Comparison of ENCODE assay signal across 2 cellular contexts in the genomic region with DNA sequence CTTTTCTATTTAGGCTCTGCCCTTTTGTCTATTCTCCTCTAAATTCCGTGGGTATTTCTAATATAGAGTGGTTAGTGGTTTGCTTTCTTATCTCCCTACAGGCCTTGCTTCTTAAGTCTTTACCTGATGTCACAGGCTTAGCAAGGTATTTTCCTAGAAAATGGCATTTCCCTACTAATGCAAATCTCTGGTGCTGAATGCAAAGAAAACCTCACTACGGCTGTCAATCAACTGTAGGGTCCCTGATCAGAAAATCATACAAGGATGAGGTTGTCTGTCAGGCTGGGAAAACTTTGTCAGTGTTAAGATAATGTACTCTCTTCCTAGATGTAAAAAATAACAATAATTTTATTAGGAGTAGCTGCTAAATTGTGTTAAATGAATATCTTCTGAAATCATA.
TF ChIP-seq lines count a peak whose summit lies in the region.

No MANE protein-coding gene starts in this region.

TF ChIP-seq in HCT116, 20 proteins besides CTCF, POLR2A, EP300 and RAD21:
- no peak for TF ChIP-seq EZH2phosphoT487 (IDR thresholded peaks at IDR 0.05; ENCODE audit: borderline replicate concordance)
- TF ChIP-seq, protein P1, sequence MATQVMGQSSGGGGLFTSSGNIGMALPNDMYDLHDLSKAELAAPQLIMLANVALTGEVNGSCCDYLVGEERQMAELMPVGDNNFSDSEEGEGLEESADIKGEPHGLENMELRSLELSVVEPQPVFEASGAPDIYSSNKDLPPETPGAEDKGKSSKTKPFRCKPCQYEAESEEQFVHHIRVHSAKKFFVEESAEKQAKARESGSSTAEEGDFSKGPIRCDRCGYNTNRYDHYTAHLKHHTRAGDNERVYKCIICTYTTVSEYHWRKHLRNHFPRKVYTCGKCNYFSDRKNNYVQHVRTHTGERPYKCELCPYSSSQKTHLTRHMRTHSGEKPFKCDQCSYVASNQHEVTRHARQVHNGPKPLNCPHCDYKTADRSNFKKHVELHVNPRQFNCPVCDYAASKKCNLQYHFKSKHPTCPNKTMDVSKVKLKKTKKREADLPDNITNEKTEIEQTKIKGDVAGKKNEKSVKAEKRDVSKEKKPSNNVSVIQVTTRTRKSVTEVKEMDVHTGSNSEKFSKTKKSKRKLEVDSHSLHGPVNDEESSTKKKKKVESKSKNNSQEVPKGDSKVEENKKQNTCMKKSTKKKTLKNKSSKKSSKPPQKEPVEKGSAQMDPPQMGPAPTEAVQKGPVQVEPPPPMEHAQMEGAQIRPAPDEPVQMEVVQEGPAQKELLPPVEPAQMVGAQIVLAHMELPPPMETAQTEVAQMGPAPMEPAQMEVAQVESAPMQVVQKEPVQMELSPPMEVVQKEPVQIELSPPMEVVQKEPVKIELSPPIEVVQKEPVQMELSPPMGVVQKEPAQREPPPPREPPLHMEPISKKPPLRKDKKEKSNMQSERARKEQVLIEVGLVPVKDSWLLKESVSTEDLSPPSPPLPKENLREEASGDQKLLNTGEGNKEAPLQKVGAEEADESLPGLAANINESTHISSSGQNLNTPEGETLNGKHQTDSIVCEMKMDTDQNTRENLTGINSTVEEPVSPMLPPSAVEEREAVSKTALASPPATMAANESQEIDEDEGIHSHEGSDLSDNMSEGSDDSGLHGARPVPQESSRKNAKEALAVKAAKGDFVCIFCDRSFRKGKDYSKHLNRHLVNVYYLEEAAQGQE (IDR thresholded peaks at IDR 0.05; ENCODE audit: low read depth) = no peak

TF ChIP-seq in GM12878, 131 proteins besides CTCF, POLR2A, EP300 and RAD21:
- TF ChIP-seq, protein P2, sequence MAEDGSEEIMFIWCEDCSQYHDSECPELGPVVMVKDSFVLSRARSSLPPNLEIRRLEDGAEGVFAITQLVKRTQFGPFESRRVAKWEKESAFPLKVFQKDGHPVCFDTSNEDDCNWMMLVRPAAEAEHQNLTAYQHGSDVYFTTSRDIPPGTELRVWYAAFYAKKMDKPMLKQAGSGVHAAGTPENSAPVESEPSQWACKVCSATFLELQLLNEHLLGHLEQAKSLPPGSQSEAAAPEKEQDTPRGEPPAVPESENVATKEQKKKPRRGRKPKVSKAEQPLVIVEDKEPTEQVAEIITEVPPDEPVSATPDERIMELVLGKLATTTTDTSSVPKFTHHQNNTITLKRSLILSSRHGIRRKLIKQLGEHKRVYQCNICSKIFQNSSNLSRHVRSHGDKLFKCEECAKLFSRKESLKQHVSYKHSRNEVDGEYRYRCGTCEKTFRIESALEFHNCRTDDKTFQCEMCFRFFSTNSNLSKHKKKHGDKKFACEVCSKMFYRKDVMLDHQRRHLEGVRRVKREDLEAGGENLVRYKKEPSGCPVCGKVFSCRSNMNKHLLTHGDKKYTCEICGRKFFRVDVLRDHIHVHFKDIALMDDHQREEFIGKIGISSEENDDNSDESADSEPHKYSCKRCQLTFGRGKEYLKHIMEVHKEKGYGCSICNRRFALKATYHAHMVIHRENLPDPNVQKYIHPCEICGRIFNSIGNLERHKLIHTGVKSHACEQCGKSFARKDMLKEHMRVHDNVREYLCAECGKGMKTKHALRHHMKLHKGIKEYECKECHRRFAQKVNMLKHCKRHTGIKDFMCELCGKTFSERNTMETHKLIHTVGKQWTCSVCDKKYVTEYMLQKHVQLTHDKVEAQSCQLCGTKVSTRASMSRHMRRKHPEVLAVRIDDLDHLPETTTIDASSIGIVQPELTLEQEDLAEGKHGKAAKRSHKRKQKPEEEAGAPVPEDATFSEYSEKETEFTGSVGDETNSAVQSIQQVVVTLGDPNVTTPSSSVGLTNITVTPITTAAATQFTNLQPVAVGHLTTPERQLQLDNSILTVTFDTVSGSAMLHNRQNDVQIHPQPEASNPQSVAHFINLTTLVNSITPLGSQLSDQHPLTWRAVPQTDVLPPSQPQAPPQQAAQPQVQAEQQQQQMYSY (CRISPR knock-in tag; IDR thresholded peaks at IDR 0.05) = no peak
- TF ChIP-seq, protein P3, sequence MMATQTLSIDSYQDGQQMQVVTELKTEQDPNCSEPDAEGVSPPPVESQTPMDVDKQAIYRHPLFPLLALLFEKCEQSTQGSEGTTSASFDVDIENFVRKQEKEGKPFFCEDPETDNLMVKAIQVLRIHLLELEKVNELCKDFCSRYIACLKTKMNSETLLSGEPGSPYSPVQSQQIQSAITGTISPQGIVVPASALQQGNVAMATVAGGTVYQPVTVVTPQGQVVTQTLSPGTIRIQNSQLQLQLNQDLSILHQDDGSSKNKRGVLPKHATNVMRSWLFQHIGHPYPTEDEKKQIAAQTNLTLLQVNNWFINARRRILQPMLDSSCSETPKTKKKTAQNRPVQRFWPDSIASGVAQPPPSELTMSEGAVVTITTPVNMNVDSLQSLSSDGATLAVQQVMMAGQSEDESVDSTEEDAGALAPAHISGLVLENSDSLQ (IDR thresholded peaks at IDR 0.05) = peak; percentile 72
- TF ChIP-seq CREM (IDR thresholded peaks at IDR 0.05; ENCODE audit: low read depth) (no peak), POLR2AphosphoS5 (IDR thresholded peaks at IDR 0.05; ENCODE audit: low read length) (no peak), HCFC1 (IDR thresholded peaks at IDR 0.05; ENCODE audit: low read length) (no peak), KLF5 (IDR thresholded peaks at IDR 0.05; ENCODE audit: partially characterized antibody) (no peak), HDAC6 (IDR thresholded peaks at IDR 0.05; ENCODE audit: unreplicated experiment) (no peak)
- TF ChIP-seq, protein P4, sequence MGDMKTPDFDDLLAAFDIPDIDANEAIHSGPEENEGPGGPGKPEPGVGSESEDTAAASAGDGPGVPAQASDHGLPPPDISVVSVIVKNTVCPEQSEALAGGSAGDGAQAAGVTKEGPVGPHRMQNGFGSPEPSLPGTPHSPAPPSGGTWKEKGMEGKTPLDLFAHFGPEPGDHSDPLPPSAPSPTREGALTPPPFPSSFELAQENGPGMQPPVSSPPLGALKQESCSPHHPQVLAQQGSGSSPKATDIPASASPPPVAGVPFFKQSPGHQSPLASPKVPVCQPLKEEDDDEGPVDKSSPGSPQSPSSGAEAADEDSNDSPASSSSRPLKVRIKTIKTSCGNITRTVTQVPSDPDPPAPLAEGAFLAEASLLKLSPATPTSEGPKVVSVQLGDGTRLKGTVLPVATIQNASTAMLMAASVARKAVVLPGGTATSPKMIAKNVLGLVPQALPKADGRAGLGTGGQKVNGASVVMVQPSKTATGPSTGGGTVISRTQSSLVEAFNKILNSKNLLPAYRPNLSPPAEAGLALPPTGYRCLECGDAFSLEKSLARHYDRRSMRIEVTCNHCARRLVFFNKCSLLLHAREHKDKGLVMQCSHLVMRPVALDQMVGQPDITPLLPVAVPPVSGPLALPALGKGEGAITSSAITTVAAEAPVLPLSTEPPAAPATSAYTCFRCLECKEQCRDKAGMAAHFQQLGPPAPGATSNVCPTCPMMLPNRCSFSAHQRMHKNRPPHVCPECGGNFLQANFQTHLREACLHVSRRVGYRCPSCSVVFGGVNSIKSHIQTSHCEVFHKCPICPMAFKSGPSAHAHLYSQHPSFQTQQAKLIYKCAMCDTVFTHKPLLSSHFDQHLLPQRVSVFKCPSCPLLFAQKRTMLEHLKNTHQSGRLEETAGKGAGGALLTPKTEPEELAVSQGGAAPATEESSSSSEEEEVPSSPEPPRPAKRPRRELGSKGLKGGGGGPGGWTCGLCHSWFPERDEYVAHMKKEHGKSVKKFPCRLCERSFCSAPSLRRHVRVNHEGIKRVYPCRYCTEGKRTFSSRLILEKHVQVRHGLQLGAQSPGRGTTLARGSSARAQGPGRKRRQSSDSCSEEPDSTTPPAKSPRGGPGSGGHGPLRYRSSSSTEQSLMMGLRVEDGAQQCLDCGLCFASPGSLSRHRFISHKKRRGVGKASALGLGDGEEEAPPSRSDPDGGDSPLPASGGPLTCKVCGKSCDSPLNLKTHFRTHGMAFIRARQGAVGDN (IDR thresholded peaks at IDR 0.05) = no peak
- TF ChIP-seq, protein P5, sequence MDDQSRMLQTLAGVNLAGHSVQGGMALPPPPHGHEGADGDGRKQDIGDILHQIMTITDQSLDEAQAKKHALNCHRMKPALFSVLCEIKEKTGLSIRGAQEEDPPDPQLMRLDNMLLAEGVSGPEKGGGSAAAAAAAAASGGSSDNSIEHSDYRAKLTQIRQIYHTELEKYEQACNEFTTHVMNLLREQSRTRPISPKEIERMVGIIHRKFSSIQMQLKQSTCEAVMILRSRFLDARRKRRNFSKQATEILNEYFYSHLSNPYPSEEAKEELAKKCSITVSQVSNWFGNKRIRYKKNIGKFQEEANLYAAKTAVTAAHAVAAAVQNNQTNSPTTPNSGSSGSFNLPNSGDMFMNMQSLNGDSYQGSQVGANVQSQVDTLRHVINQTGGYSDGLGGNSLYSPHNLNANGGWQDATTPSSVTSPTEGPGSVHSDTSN (IDR thresholded peaks at IDR 0.05; ENCODE audit: insufficient replicate concordance, low read depth, low read length) = peak; percentile 52
TF ChIP-seq in GM12878: peak in this region for 2.
